In the genomic region with DNA sequence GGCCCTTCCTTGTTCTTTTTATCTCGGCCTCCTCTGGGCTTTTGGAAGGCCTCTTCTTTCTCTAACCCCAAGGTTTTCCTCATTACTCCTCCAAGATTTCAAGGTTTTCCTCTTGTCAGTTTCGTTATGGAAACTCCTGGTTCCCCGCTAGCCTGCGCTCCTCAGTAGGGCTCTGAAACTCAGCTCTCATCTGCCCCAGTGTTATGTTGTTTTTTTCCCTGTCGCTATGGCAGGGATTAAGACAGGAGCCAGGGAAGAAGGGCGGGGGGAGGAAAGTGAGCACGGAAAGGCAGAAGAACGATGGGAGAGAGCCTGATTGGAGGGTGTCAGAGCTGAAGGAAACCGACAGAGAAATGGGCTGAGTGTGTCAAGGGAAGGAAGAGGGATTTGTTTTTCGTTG, we compare ENCODE assay signal across 3 cellular contexts.
TF ChIP-seq lines count a peak whose summit lies in the region.

No MANE protein-coding gene starts in this region.

TF ChIP-seq in liver, 16 proteins besides CTCF, POLR2A, EP300 and RAD21 (continued from another document):
- TF ChIP-seq, protein P1, sequence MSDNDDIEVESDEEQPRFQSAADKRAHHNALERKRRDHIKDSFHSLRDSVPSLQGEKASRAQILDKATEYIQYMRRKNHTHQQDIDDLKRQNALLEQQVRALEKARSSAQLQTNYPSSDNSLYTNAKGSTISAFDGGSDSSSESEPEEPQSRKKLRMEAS (IDR thresholded peaks at IDR 0.05): no peak
TF ChIP-seq in liver: peak in this region for 1.

TF ChIP-seq in HepG2, 621 proteins besides CTCF, POLR2A, EP300 and RAD21:
- TF ChIP-seq, protein P2, sequence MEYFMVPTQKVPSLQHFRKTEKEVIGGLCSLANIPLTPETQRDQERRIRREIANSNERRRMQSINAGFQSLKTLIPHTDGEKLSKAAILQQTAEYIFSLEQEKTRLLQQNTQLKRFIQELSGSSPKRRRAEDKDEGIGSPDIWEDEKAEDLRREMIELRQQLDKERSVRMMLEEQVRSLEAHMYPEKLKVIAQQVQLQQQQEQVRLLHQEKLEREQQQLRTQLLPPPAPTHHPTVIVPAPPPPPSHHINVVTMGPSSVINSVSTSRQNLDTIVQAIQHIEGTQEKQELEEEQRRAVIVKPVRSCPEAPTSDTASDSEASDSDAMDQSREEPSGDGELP (IDR thresholded peaks at IDR 0.05; ENCODE audit: borderline replicate concordance, low read depth): no peak
- TF ChIP-seq NR2F2 (IDR thresholded peaks at IDR 0.05; ENCODE audit: borderline replicate concordance, low read depth): no peak
- TF ChIP-seq MBNL3 (CRISPR knock-in tag; conservative IDR thresholded peaks at IDR 0.05): no peak
- TF ChIP-seq ZNF496 (CRISPR knock-in tag; IDR thresholded peaks at IDR 0.05; ENCODE audit: insufficient replicate concordance): no peak
- no peak for TF ChIP-seq GLI4 (CRISPR knock-in tag; IDR thresholded peaks at IDR 0.05; ENCODE audit: borderline replicate concordance)
- TF ChIP-seq, protein P3, sequence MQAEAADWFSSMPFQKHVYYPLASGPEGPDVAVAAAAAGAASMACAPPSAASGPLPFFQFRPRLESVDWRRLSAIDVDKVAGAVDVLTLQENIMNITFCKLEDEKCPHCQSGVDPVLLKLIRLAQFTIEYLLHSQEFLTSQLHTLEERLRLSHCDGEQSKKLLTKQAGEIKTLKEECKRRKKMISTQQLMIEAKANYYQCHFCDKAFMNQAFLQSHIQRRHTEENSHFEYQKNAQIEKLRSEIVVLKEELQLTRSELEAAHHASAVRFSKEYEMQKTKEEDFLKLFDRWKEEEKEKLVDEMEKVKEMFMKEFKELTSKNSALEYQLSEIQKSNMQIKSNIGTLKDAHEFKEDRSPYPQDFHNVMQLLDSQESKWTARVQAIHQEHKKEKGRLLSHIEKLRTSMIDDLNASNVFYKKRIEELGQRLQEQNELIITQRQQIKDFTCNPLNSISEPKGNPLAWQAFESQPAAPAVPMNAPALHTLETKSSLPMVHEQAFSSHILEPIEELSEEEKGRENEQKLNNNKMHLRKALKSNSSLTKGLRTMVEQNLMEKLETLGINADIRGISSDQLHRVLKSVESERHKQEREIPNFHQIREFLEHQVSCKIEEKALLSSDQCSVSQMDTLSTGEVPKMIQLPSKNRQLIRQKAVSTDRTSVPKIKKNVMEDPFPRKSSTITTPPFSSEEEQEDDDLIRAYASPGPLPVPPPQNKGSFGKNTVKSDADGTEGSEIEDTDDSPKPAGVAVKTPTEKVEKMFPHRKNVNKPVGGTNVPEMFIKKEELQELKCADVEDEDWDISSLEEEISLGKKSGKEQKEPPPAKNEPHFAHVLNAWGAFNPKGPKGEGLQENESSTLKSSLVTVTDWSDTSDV (CRISPR knock-in tag; IDR thresholded peaks at IDR 0.05): no peak
- TF ChIP-seq ZNF207 (IDR thresholded peaks at IDR 0.05; ENCODE audit: borderline replicate concordance): no peak
- TF ChIP-seq STAG1 (CRISPR knock-in tag; IDR thresholded peaks at IDR 0.05): no peak
- TF ChIP-seq ZBTB38 (CRISPR knock-in tag; IDR thresholded peaks at IDR 0.05): no peak
- TF ChIP-seq ZNF878 (CRISPR knock-in tag; IDR thresholded peaks at IDR 0.05): no peak
- no peak for TF ChIP-seq RFX1 (IDR thresholded peaks at IDR 0.05)
- TF ChIP-seq ZNF777 (CRISPR knock-in tag; IDR thresholded peaks at IDR 0.05): no peak
- no peak for TF ChIP-seq HDAC1 (CRISPR knock-in tag; IDR thresholded peaks at IDR 0.05)
- TF ChIP-seq, protein P4, sequence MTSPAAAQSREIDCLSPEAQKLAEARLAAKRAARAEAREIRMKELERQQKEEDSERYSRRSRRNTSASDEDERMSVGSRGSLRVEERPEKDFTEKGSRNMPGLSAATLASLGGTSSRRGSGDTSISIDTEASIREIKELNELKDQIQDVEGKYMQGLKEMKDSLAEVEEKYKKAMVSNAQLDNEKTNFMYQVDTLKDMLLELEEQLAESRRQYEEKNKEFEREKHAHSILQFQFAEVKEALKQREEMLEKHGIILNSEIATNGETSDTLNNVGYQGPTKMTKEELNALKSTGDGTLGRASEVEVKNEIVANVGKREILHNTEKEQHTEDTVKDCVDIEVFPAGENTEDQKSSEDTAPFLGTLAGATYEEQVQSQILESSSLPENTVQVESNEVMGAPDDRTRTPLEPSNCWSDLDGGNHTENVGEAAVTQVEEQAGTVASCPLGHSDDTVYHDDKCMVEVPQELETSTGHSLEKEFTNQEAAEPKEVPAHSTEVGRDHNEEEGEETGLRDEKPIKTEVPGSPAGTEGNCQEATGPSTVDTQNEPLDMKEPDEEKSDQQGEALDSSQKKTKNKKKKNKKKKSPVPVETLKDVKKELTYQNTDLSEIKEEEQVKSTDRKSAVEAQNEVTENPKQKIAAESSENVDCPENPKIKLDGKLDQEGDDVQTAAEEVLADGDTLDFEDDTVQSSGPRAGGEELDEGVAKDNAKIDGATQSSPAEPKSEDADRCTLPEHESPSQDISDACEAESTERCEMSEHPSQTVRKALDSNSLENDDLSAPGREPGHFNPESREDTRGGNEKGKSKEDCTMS (CRISPR knock-in tag; conservative IDR thresholded peaks at IDR 0.05): no peak
- TF ChIP-seq NR1H2 (CRISPR knock-in tag; IDR thresholded peaks at IDR 0.05; ENCODE audit: borderline replicate concordance, low read depth): no peak
- no peak for TF ChIP-seq ZNF121 (CRISPR knock-in tag; IDR thresholded peaks at IDR 0.05)

TF ChIP-seq in neural cell, 6 proteins besides CTCF, POLR2A, EP300 and RAD21 (continued from another document):
- TF ChIP-seq, protein P5, sequence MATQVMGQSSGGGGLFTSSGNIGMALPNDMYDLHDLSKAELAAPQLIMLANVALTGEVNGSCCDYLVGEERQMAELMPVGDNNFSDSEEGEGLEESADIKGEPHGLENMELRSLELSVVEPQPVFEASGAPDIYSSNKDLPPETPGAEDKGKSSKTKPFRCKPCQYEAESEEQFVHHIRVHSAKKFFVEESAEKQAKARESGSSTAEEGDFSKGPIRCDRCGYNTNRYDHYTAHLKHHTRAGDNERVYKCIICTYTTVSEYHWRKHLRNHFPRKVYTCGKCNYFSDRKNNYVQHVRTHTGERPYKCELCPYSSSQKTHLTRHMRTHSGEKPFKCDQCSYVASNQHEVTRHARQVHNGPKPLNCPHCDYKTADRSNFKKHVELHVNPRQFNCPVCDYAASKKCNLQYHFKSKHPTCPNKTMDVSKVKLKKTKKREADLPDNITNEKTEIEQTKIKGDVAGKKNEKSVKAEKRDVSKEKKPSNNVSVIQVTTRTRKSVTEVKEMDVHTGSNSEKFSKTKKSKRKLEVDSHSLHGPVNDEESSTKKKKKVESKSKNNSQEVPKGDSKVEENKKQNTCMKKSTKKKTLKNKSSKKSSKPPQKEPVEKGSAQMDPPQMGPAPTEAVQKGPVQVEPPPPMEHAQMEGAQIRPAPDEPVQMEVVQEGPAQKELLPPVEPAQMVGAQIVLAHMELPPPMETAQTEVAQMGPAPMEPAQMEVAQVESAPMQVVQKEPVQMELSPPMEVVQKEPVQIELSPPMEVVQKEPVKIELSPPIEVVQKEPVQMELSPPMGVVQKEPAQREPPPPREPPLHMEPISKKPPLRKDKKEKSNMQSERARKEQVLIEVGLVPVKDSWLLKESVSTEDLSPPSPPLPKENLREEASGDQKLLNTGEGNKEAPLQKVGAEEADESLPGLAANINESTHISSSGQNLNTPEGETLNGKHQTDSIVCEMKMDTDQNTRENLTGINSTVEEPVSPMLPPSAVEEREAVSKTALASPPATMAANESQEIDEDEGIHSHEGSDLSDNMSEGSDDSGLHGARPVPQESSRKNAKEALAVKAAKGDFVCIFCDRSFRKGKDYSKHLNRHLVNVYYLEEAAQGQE (IDR thresholded peaks at IDR 0.05; ENCODE audit: borderline replicate concordance): peak; percentile 63
- no peak for TF ChIP-seq SMC3 (conservative IDR thresholded peaks at IDR 0.05; ENCODE audit: poor library complexity)
